34 cellular contexts compared by ENCODE assay signal in genomic region chr5:59654691-59655090, GRCh38.
"Had no signal": no experiment of that assay in that cellular context is flagged by ENCODE, and none has a peak within 500 bp of the region (broad histone marks: within the 10 kb centered on the region; RNA-seq: fewer than 3 reads in every experiment).

No MANE protein-coding gene starts in this region.

- H3K9me3 ChIP-seq: adrenal gland, body of pancreas, breast epithelium had no signal

- H3K27ac ChIP-seq: adrenal gland, body of pancreas, brain microvascular endothelial cell, breast epithelium, cardiac muscle cell, VCaP had no signal

- H3K4me1 ChIP-seq: adrenal gland, body of pancreas, breast epithelium had no signal

- ATAC-seq: activated CD8-positive, alpha-beta T cell treated with anti-CD3 and anti-CD28 coated beads for 36 hours; activated naive CD4-positive, alpha-beta T cell treated with anti-CD3 and anti-CD28 coated beads, Interleukin-2, amount 50 U/mL, for 72 hours; activated T-cell treated with anti-CD3 and anti-CD28 coated beads, Interleukin-2, amount 50 U/mL, for 4 hours; activated T-cell treated with anti-CD3 and anti-CD28 coated beads, Interleukin-2, amount 50 U/mL, for 72 hours; activated T-helper 17 cell treated with anti-CD3 and anti-CD28 coated beads, Interleukin-2, amount 50 U/mL, for 72 hours; body of pancreas had no signal

- H3K36me3 ChIP-seq: adrenal gland, brain microvascular endothelial cell, breast epithelium, cardiac muscle cell had no signal

- H3K4me3 ChIP-seq: adrenal gland, body of pancreas, breast epithelium, cardiac muscle cell had no signal

- DNase-seq: activated B cell treated with CpG ODN at 0.5 μM for 24 hours; activated CD4-positive, alpha-beta memory T cell treated with anti-CD3 and anti-CD28 coated beads for 36 hours; activated CD4-positive, alpha-beta T cell treated with anti-CD3 and anti-CD28 coated beads for 4 hours; activated CD4-positive, alpha-beta T cell treated with anti-CD3 and anti-CD28 coated beads, Interleukin-2, amount 10 ng/mL, durations not matched to agents 24 days and 14 days; activated CD4-positive, alpha-beta T cell treated with anti-CD3 and anti-CD28 coated beads, Interleukin-2, amount 50 U/mL, for 1 hour; activated CD4-positive, alpha-beta T cell treated with anti-CD3 and anti-CD28 coated beads, Interleukin-2, amount 50 U/mL, for 4 hours; activated CD4-positive, CD25-positive, alpha-beta regulatory T cell treated with anti-CD3 and anti-CD28 coated beads, Interleukin-2, amount 50 U/mL, for 72 hours; activated CD8-positive, alpha-beta memory T cell treated with anti-CD3 and anti-CD28 coated beads, Interleukin-2, amount 50 U/mL, for 4 hours; activated CD8-positive, alpha-beta T cell treated with anti-CD3 and anti-CD28 coated beads for 36 hours; activated effector memory CD4-positive, alpha-beta T cell treated with anti-CD3 and anti-CD28 coated beads, Interleukin-2, amount 50 U/mL, for 16 hours; activated gamma-delta T cell treated with Interleukin-2 at 50 U/mL for 16 hours; activated naive CD4-positive, alpha-beta T cell; activated naive CD4-positive, alpha-beta T cell treated with anti-CD3 and anti-CD28 coated beads for 36 hours; activated naive CD4-positive, alpha-beta T cell treated with anti-CD3 and anti-CD28 coated beads, Interleukin-2, amount 50 U/mL, for 16 hours; activated naive CD8-positive, alpha-beta T cell treated with anti-CD3 and anti-CD28 coated beads for 36 hours; activated T-cell treated with anti-CD3 and anti-CD28 coated beads for 4 hours; activated T-cell treated with anti-CD3 and anti-CD28 coated beads, Interleukin-2, amount 50 U/mL, for 1 hour; activated T-cell treated with anti-CD3 and anti-CD28 coated beads, Interleukin-2, amount 50 U/mL, for 4 hours; activated T-cell treated with anti-CD3 and anti-CD28 coated beads, Interleukin-2, amount 50 U/mL, for 72 hours; adrenal gland; amniotic stem cell; aorta; body of pancreas; brain microvascular endothelial cell; central memory CD4-positive, alpha-beta T cell; T-helper 1 cell; T-helper 2 cell; T-helper 9 cell had no signal

- H3K27me3 ChIP-seq: adrenal gland, body of pancreas, brain microvascular endothelial cell, breast epithelium, cardiac muscle cell had no signal

- FAIRE-seq: TTC549 had no signal
